ENCODE assay signal across 8 cellular contexts in genomic region chr11:133134561-133135173, GRCh38.
DNase-seq lines count a peak whose midpoint lies in the region; ATAC-seq and TF ChIP-seq lines count a peak whose summit lies in the region.

No MANE protein-coding gene starts in this region.

- H3K79me2 ChIP-seq in parathyroid adenoma, result no peaks in the 10 kb centered on the region

- no peak overlapping the region for H3K27ac Mint-ChIP-seq in Calu3 (ENCODE audit: unreplicated experiment)

- H3K4me1 ChIP-seq in parathyroid adenoma, result no peaks in the 10 kb centered on the region

- no peaks in the 10 kb centered on the region for H3K27me3 Mint-ChIP-seq in Calu3 (ENCODE audit: unreplicated experiment)

- no peaks in the 10 kb centered on the region for H3K36me3 Mint-ChIP-seq in Calu3 (ENCODE audit: insufficient read depth, unreplicated experiment)

- no peaks in the 10 kb centered on the region for H3K9me3 ChIP-seq in parathyroid adenoma (ENCODE audit: control insufficient read depth, low read length)

- H3K4me3 ChIP-seq in parathyroid adenoma (ENCODE audit: low read depth, low read length), result no peak overlapping the region

- DNase-seq in Calu3, result peak; percentile 38
- DNase-seq in GM19238 (ENCODE audit: insufficient read length, low spot score), result peak; percentile 46
- DNase-seq in NCI-H2196 (lab: John Stamatoyannopoulos, UW; ENCODE audit: unreplicated experiment), result peak; percentile 31
- peak; percentile 3 for DNase-seq in activated CD8-positive, alpha-beta memory T cell treated with anti-CD3 and anti-CD28 coated beads, Interleukin-2, amount 50 U/mL, for 24 hours (ENCODE audit: extremely low read depth)
- peak; percentile 38 for DNase-seq in foreskin melanocyte
- DNase-seq in central memory CD4-positive, alpha-beta T cell, result no peak

- no peaks in the 10 kb centered on the region for H3K36me3 ChIP-seq in parathyroid adenoma (ENCODE audit: control insufficient read depth, insufficient read depth, low read length)

- H3K27me3 ChIP-seq in parathyroid adenoma (ENCODE audit: control insufficient read depth, insufficient read depth, low read length), result no peaks in the 10 kb centered on the region

- BruUV-seq in Calu3 (replicated peaks; lab: Mats Ljungman, UMichigan), result no TSS peak

- no peak overlapping the region for H3K4me3 Mint-ChIP-seq in Calu3 (ENCODE audit: low read depth, unreplicated experiment)

- H2AFZ ChIP-seq in parathyroid adenoma, result no peak overlapping the region

- H3K27ac ChIP-seq in parathyroid adenoma, result no peak overlapping the region

- H3K4me2 ChIP-seq in parathyroid adenoma (ENCODE audit: low read length), result no peak overlapping the region

- intact Hi-C loops in Calu3 (cut with micrococcal nuclease; ENCODE audit: unreplicated experiment), result loop anchor here (1.0 kb wide), 1 partner anchor 701 kb away; no protein-coding TSS in a partner anchor

- TF ChIP-seq CTCF in Calu3 (IDR thresholded peaks at IDR 0.05; ENCODE audit: unreplicated experiment), result peak; percentile 56
- peak; percentile 65 for TF ChIP-seq CTCF in parathyroid adenoma (IDR thresholded peaks at IDR 0.05)

- ATAC-seq in HG03108 (IDR thresholded peaks at IDR 0.05; ENCODE audit: unreplicated experiment), result peak; percentile 67

- H3K9me3 Mint-ChIP-seq in Calu3 (ENCODE audit: low read depth, unreplicated experiment), result peaks cover 7% of the 10 kb centered on the region

- CTCF ChIA-PET in Calu3 (lab: Charles Lee), result interaction anchor here (0.6 to 1.0 kb wide), 2 partner anchors 687 to 700 kb away, joined by 4 to 8 read pairs; no protein-coding TSS in a partner anchor

- H3K4me1 Mint-ChIP-seq in Calu3 (ENCODE audit: low read depth, unreplicated experiment), result no peaks in the 10 kb centered on the region

- H3K9ac ChIP-seq in parathyroid adenoma, result no peak overlapping the region
